ENCODE assay signal across 23 cellular contexts in genomic region chr17:63354251-63354650, GRCh38.
"Had no signal": no experiment of that assay in that cellular context is flagged by ENCODE, and none has a peak within 500 bp of the region (broad histone marks: within the 10 kb centered on the region; RNA-seq: fewer than 3 reads in every experiment).

No MANE protein-coding gene starts in this region.

- DNase-seq: activated CD4-positive, alpha-beta memory T cell treated with anti-CD3 and anti-CD28 coated beads, Interleukin-2, amount 10 ng/mL, durations not matched to agents 7 days and 5 days; activated CD4-positive, alpha-beta T cell treated with anti-CD3 and anti-CD28 coated beads, Interleukin-2, amount 10 ng/mL, durations not matched to agents 24 days and 14 days; activated CD4-positive, CD25-positive, alpha-beta regulatory T cell treated with anti-CD3 and anti-CD28 coated beads, Interleukin-2, amount 50 U/mL, for 72 hours; activated CD8-positive, alpha-beta memory T cell treated with anti-CD3 and anti-CD28 coated beads, Interleukin-2, amount 50 U/mL, for 48 hours; activated T-cell treated with anti-CD3 and anti-CD28 coated beads, Interleukin-2, amount 50 U/mL, for 24 hours; aorta; central memory CD4-positive, alpha-beta T cell; dermis blood vessel endothelial cell; effector CD8-positive, alpha-beta T cell; foreskin keratinocyte; left cardiac atrium; left ventricle myocardium superior; nephron progenitor cell; right lobe of liver; stimulated activated CD4-positive, alpha-beta T cell treated with anti-CD3 and anti-CD28 coated beads, Interleukin-2, amount 100 ng/mL, for 48 hours; stimulated activated naive CD4-positive, alpha-beta T cell treated with Interleukin-2 at 50 U/mL for 16 hours; T-helper 17 cell; T1000 had no signal

- H3K27me3 ChIP-seq: foreskin keratinocyte, neutrophil, right lobe of liver, tibial nerve had no signal

- H3K36me3 ChIP-seq: right lobe of liver, tibial nerve had no signal

- H3K27ac ChIP-seq: epithelial cell of prostate, foreskin keratinocyte, neutrophil, right lobe of liver, SK-N-MC had no signal

- ATAC-seq: activated T-helper 17 cell treated with anti-CD3 and anti-CD28 coated beads, Interleukin-2, amount 50 U/mL, for 72 hours; foreskin keratinocyte; left cardiac atrium; left ventricle myocardium superior; right lobe of liver; T-helper 17 cell had no signal

- H3K4me3 ChIP-seq: right lobe of liver, SK-N-MC, tibial nerve had no signal

- H3K9me3 ChIP-seq: neutrophil, right lobe of liver, tibial nerve had no signal
